Comparison of ENCODE assay signal across 17 cellular contexts in genomic region chr22:32994046-32994827, GRCh38.
DNase-seq lines count a peak whose midpoint lies in the region; TF ChIP-seq lines count a peak whose summit lies in the region.
"Had no signal": no experiment of that assay in that cellular context is flagged by ENCODE, and none has a peak within 500 bp of the region (broad histone marks: within the 10 kb centered on the region; RNA-seq: fewer than 3 reads in every experiment).

No MANE protein-coding gene starts in this region.

- TF ChIP-seq CTCF in endodermal cell (conservative IDR thresholded peaks at IDR 0.05) (no peak), sigmoid colon (IDR thresholded peaks at IDR 0.05) (no peak), thyroid gland (IDR thresholded peaks at IDR 0.05) (no peak), GM10248 (IDR thresholded peaks at IDR 0.05; ENCODE audit: control extremely low read depth, extremely low read depth, low read depth, missing control alignments) (no peak)

- H3K27ac Mint-ChIP-seq in endodermal cell = no peak overlapping the region
- H3K27ac Mint-ChIP-seq in activated T-helper 1 cell treated with anti-CD3 and anti-CD28 coated beads, Interleukin-12 subunit alpha, Interleukin-12 subunit beta, Interleukin-2, Interleukin-4 antibody, amounts not matched to agents 30 ng/mL and 10 ng/mL and 1 ng/mL, durations not matched to agents 14 hours and 24 hours and 36 hours = no peak overlapping the region
- H3K27ac Mint-ChIP-seq: activated T-helper 17 cell treated with anti-CD3 and anti-CD28 coated beads, Interleukin-2, amount 50 U/mL, for 72 hours; natural killer cell had no signal

- no peak overlapping the region for H2BK120ac ChIP-seq in mesendoderm (ENCODE audit: low read depth, low read length)

- H3K9me3 Mint-ChIP-seq in endodermal cell = no peaks in the 10 kb centered on the region
- H3K9me3 Mint-ChIP-seq in activated T-helper 1 cell treated with anti-CD3 and anti-CD28 coated beads, Interleukin-12 subunit alpha, Interleukin-12 subunit beta, Interleukin-2, Interleukin-4 antibody, amounts not matched to agents 30 ng/mL and 10 ng/mL and 1 ng/mL, durations not matched to agents 14 hours and 24 hours and 36 hours = no peaks in the 10 kb centered on the region
- H3K9me3 Mint-ChIP-seq: activated T-helper 17 cell treated with anti-CD3 and anti-CD28 coated beads, Interleukin-2, amount 50 U/mL, for 72 hours; natural killer cell had no signal

- H3K4me1 Mint-ChIP-seq in endodermal cell = no peaks in the 10 kb centered on the region
- H3K4me1 Mint-ChIP-seq in activated T-helper 1 cell treated with anti-CD3 and anti-CD28 coated beads, Interleukin-12 subunit alpha, Interleukin-12 subunit beta, Interleukin-2, Interleukin-4 antibody, amounts not matched to agents 30 ng/mL and 10 ng/mL and 1 ng/mL, durations not matched to agents 14 hours and 24 hours and 36 hours (ENCODE audit: low read depth) = no peaks in the 10 kb centered on the region
- H3K4me1 Mint-ChIP-seq: activated T-helper 17 cell treated with anti-CD3 and anti-CD28 coated beads, Interleukin-2, amount 50 U/mL, for 72 hours; natural killer cell had no signal

- H3K4ac ChIP-seq in mesendoderm (ENCODE audit: low read depth, low read length) = no peak overlapping the region

- H3K36me3 Mint-ChIP-seq in endodermal cell (ENCODE audit: low read depth) = no peaks in the 10 kb centered on the region
- H3K36me3 Mint-ChIP-seq in activated T-helper 1 cell treated with anti-CD3 and anti-CD28 coated beads, Interleukin-12 subunit alpha, Interleukin-12 subunit beta, Interleukin-2, Interleukin-4 antibody, amounts not matched to agents 30 ng/mL and 10 ng/mL and 1 ng/mL, durations not matched to agents 14 hours and 24 hours and 36 hours (ENCODE audit: low read depth) = no peaks in the 10 kb centered on the region
- H3K36me3 Mint-ChIP-seq: natural killer cell had no signal

- H3K27me3 ChIP-seq in HUES6 (ENCODE audit: control insufficient read depth, insufficient read depth, low read length) = no peaks in the 10 kb centered on the region
- H3K27me3 ChIP-seq in endodermal cell (ENCODE audit: control insufficient read depth, insufficient read depth, low read length, poor library complexity, severe bottlenecking) = no peaks in the 10 kb centered on the region
- no peaks in the 10 kb centered on the region for H3K27me3 ChIP-seq in mesendoderm (ENCODE audit: insufficient read depth, low read length, poor library complexity)
- no peaks in the 10 kb centered on the region for H3K27me3 ChIP-seq in sigmoid colon
- no peaks in the 10 kb centered on the region for H3K27me3 ChIP-seq in thyroid gland
- H3K27me3 ChIP-seq: ascending aorta, left lung, transverse colon had no signal

- no peak overlapping the region for H3K4me3 Mint-ChIP-seq in endodermal cell
- no peak overlapping the region for H3K4me3 Mint-ChIP-seq in activated T-helper 1 cell treated with anti-CD3 and anti-CD28 coated beads, Interleukin-12 subunit alpha, Interleukin-12 subunit beta, Interleukin-2, Interleukin-4 antibody, amounts not matched to agents 30 ng/mL and 10 ng/mL and 1 ng/mL, durations not matched to agents 14 hours and 24 hours and 36 hours
- H3K4me3 Mint-ChIP-seq: activated T-helper 17 cell treated with anti-CD3 and anti-CD28 coated beads, Interleukin-2, amount 50 U/mL, for 72 hours; natural killer cell had no signal

- no peak overlapping the region for H2BK5ac ChIP-seq in mesendoderm (ENCODE audit: low read length)

- H3K18ac ChIP-seq in mesendoderm (ENCODE audit: low read length) = no peak overlapping the region

- H4K8ac ChIP-seq in mesendoderm (ENCODE audit: low read depth, low read length) = no peak overlapping the region

- no peaks in the 10 kb centered on the region for H3K27me3 Mint-ChIP-seq in endodermal cell (ENCODE audit: insufficient read depth)
- H3K27me3 Mint-ChIP-seq in activated T-helper 1 cell treated with anti-CD3 and anti-CD28 coated beads, Interleukin-12 subunit alpha, Interleukin-12 subunit beta, Interleukin-2, Interleukin-4 antibody, amounts not matched to agents 30 ng/mL and 10 ng/mL and 1 ng/mL, durations not matched to agents 14 hours and 24 hours and 36 hours (ENCODE audit: insufficient read depth) = no peaks in the 10 kb centered on the region

- TF ChIP-seq EP300 in sigmoid colon (IDR thresholded peaks at IDR 0.05) = no peak

- no peak overlapping the region for H3K23ac ChIP-seq in mesendoderm (ENCODE audit: low read length)

- H3K27ac ChIP-seq in HUES6 (ENCODE audit: low read depth, low read length) = 0 out of 2 replicates have a peak overlapping the region, but pooled peaks have one; percentile 26
- H3K27ac ChIP-seq in endodermal cell (ENCODE audit: low read depth, low read length) = peak overlapping the region; percentile 85
- no peak overlapping the region for H3K27ac ChIP-seq in mesendoderm (ENCODE audit: low read depth, low read length)
- H3K27ac ChIP-seq in sigmoid colon = peak overlapping the region; percentile 0 to 60 (median 33)
- no peak overlapping the region for H3K27ac ChIP-seq in thyroid gland
- H3K27ac ChIP-seq: transverse colon had no signal

- POLR2A ChIA-PET in GM10248 (lab: Yijun Ruan, JAX) = no interaction called here

- H3K79me1 ChIP-seq in mesendoderm (ENCODE audit: low read length) = no peaks in the 10 kb centered on the region

- intact Hi-C loops in sigmoid colon (cut with DNase I) = no loop called here
- intact Hi-C loops in activated T-helper 1 cell treated with anti-CD3 and anti-CD28 coated beads, Interleukin-12 subunit alpha, Interleukin-12 subunit beta, Interleukin-2, Interleukin-4 antibody, amounts not matched to agents 30 ng/mL and 10 ng/mL and 1 ng/mL, durations not matched to agents 14 hours and 24 hours and 36 hours (cut with micrococcal nuclease) = no loop called here
- intact Hi-C loops in thyroid gland (cut with DNase I) = loop anchor here (5.0 kb wide), 1 partner anchor 337 kb away; no protein-coding TSS in a partner anchor

- DNase-seq in endodermal cell (no peak), mesendoderm (peak; percentile 39), sigmoid colon (no peak), thyroid gland (no peak), GM10248 (ENCODE audit: extremely low spot score) (no peak), DMS53 (lab: John Stamatoyannopoulos, UW) (no peak)
- no peak for DNase-seq in activated T-helper 1 cell treated with anti-CD3 and anti-CD28 coated beads, Interleukin-12 subunit alpha, Interleukin-12 subunit beta, Interleukin-2, Interleukin-4 antibody, amounts not matched to agents 30 ng/mL and 10 ng/mL and 1 ng/mL, durations not matched to agents 14 hours and 24 hours and 36 hours (ENCODE audit: low spot score)
- DNase-seq: dermis blood vessel endothelial cell, KBM-7, left lung, natural killer cell, NCI-H1092, NCI-H774, transverse colon had no signal

- H4K5ac ChIP-seq in mesendoderm (ENCODE audit: low read length) = no peak overlapping the region

- no peaks in the 10 kb centered on the region for H3K79me2 ChIP-seq in mesendoderm (ENCODE audit: control insufficient read depth, insufficient read depth, low read length)

- H3K36me3 ChIP-seq in HUES6 (ENCODE audit: control insufficient read depth, insufficient read depth, low read length) (peaks cover 22% of the 10 kb centered on the region), endodermal cell (ENCODE audit: control insufficient read depth, insufficient read depth, low read length) (no peaks in the 10 kb centered on the region), mesendoderm (ENCODE audit: control insufficient read depth, insufficient read depth, low read length) (no peaks in the 10 kb centered on the region), sigmoid colon (no peaks in the 10 kb centered on the region), thyroid gland (no peaks in the 10 kb centered on the region)
- H3K36me3 ChIP-seq: ascending aorta, left lung, transverse colon had no signal

- H3K4me3 ChIP-seq in HUES6 (ENCODE audit: low read depth, low read length) = no peak overlapping the region
- no peak overlapping the region for H3K4me3 ChIP-seq in endodermal cell (ENCODE audit: low read length)
- no peak overlapping the region for H3K4me3 ChIP-seq in mesendoderm (ENCODE audit: low read length)
- no peak overlapping the region for H3K4me3 ChIP-seq in sigmoid colon
- H3K4me3 ChIP-seq in thyroid gland (replicated peaks in 1 of 3) = no peak overlapping the region
- H3K4me3 ChIP-seq: ascending aorta, left lung, transverse colon had no signal

- H2AK5ac ChIP-seq in mesendoderm (ENCODE audit: low read length) = no peak overlapping the region

- H3K4me1 ChIP-seq in HUES6 (ENCODE audit: control insufficient read depth, insufficient read depth, low read length) (peaks cover 11% of the 10 kb centered on the region; the same call in 1 of the 2 replicates), endodermal cell (ENCODE audit: control insufficient read depth, insufficient read depth, low read length) (no peaks in the 10 kb centered on the region), mesendoderm (ENCODE audit: control insufficient read depth, low read depth, low read length) (no peaks in the 10 kb centered on the region), sigmoid colon (peaks cover 0 to 6% (median 0%) of the 10 kb centered on the region in 4 donors), thyroid gland (no peaks in the 10 kb centered on the region)
- H3K4me1 ChIP-seq: ascending aorta, transverse colon had no signal

- H3K9me3 ChIP-seq in HUES6 (ENCODE audit: control insufficient read depth, insufficient read depth, low read depth, low read length) (no peaks in the 10 kb centered on the region), endodermal cell (ENCODE audit: control insufficient read depth, low read length) (no peaks in the 10 kb centered on the region), sigmoid colon (no peaks in the 10 kb centered on the region), thyroid gland (no peaks in the 10 kb centered on the region)
- H3K9me3 ChIP-seq: ascending aorta, left lung, transverse colon had no signal

- no peak overlapping the region for H3K4me2 ChIP-seq in mesendoderm (ENCODE audit: low read length)

- CTCF ChIA-PET in GM10248 (lab: Yijun Ruan, JAX) = interaction anchor here (0.7 to 3.0 kb wide), 2 partner anchors 8 to 24 kb away, joined by 3 to 10 read pairs; no protein-coding TSS in a partner anchor

- H3K56ac ChIP-seq in mesendoderm (ENCODE audit: low read length) = peak overlapping the region; percentile 0

- TF ChIP-seq POLR2A in sigmoid colon (IDR thresholded peaks at IDR 0.05) (no peak), thyroid gland (IDR thresholded peaks at IDR 0.05) (no peak)

- H2BK15ac ChIP-seq in mesendoderm (replicated peaks; ENCODE audit: low read depth) = no peak overlapping the region

- WGBS in endodermal cell (ENCODE audit: insufficient coverage in 1 of 2, insufficient read length in 1 of 2), 2 experiments = 63 to 88% methylated on average over 3 to 14 of the region's 18 CpGs
- no CpG with 5 or more reads among the region's 18 CpGs for WGBS in mesendoderm (ENCODE audit: extremely low coverage, insufficient coverage, low lambda C conversion rate)
- 58 to 72% methylated on average over 18 of the region's 18 CpGs for WGBS in sigmoid colon, 2 donors
- 64 to 66% methylated on average over 16 to 17 of the region's 18 CpGs for WGBS in thyroid gland, 2 donors

- H3K9ac ChIP-seq in HUES6 (ENCODE audit: low read length) (no peak overlapping the region), endodermal cell (ENCODE audit: extremely low read depth, low read length, poor library complexity, severe bottlenecking) (no peak overlapping the region), mesendoderm (ENCODE audit: low read length) (no peak overlapping the region)

Comparison
In these comparisons a context has a peak if more than half of its experiments do, and no peak if none do; other contexts are left out.
1. H3K27ac ChIP-seq: peak in HUES6 (single experiment), endodermal cell (single experiment) and sigmoid colon (4 of 4); none in mesendoderm (single experiment) and thyroid gland (0 of 3).